ENCODE assay signal across 8 cellular contexts in genomic region chr17:41917957-41918391, GRCh38.
DNase-seq lines count a peak whose midpoint lies in the region; ATAC-seq lines count a peak whose summit lies in the region.

No MANE protein-coding gene starts in this region.

- in situ Hi-C loops in ACHN (cut with HindIII; ENCODE audit: low pct_ligation_motif_present, low pct_unique_long_range_greater_than_20kb, low sequenced_read_pairs) = no loop called here

- H3K27me3 ChIP-seq in endocrine pancreas (ENCODE audit: control insufficient read depth, insufficient read depth, low read length) = no peaks in the 10 kb centered on the region
- H3K27me3 ChIP-seq in mucosa of stomach (ENCODE audit: control insufficient read depth, insufficient read depth, low read length) = no peaks in the 10 kb centered on the region

- H3K4me3 ChIP-seq in endocrine pancreas (ENCODE audit: control insufficient read depth, insufficient read depth, low read length) (peak overlapping the region; percentile 81), mucosa of stomach (ENCODE audit: low read length) (peak overlapping the region; percentile 91)

- H3K36me3 ChIP-seq in endocrine pancreas (ENCODE audit: control insufficient read depth, insufficient read depth, low read length) (no peaks in the 10 kb centered on the region), mucosa of stomach (ENCODE audit: control insufficient read depth, insufficient read depth, low read length) (peaks cover 1% of the 10 kb centered on the region)

- DNase-seq in ACHN (peak; percentile 54), NCI-H1105 treated with DMSO at 0.1 percent for 48 hours (lab: John Stamatoyannopoulos, UW) (peak; percentile 67)
- DNase-seq in activated CD4-positive, alpha-beta T cell treated with anti-CD3 and anti-CD28 coated beads, Interleukin-2, amount 50 U/mL, for 48 hours = peak; percentile 54 to 55
- peak; percentile 34 for DNase-seq in stimulated activated naive CD4-positive, alpha-beta T cell treated with Interleukin-2 at 50 U/mL for 16 hours (lab: John Stamatoyannopoulos, UW)

- peak overlapping the region; percentile 96 for H3K9ac ChIP-seq in endocrine pancreas (ENCODE audit: control insufficient read depth, insufficient read depth, low read length)
- H3K9ac ChIP-seq in mucosa of stomach (ENCODE audit: low read length) = peak overlapping the region; percentile 92

- H3K9me3 ChIP-seq in endocrine pancreas (ENCODE audit: control insufficient read depth, low read length) (no peaks in the 10 kb centered on the region), mucosa of stomach (ENCODE audit: control insufficient read depth, low read length) (no peaks in the 10 kb centered on the region)

- H3K4me1 ChIP-seq in endocrine pancreas (ENCODE audit: control insufficient read depth, insufficient read depth, low read length) = peaks cover 12% of the 10 kb centered on the region
- peaks cover 41% of the 10 kb centered on the region for H3K4me1 ChIP-seq in mucosa of stomach (ENCODE audit: control insufficient read depth, insufficient read depth, low read length)

- ATAC-seq in GM19395 (IDR thresholded peaks at IDR 0.05; ENCODE audit: unreplicated experiment) (peak; percentile 27), HG03469 (IDR thresholded peaks at IDR 0.05; ENCODE audit: unreplicated experiment) (no peak)
